In genomic region chr2:184596819-184597411, GRCh38 we compare ENCODE assay signal across 8 cellular contexts. TPM values are rescaled to one million over a fixed set of nuclear protein-coding genes. Genes with fewer than 3 reads are reported as not detected.
A peak's percentile ranks its signal among the peaks of the same experiment; 100 is the strongest.
DNase-seq lines count a peak whose midpoint lies in the region; ATAC-seq, FAIRE-seq and TF ChIP-seq lines count a peak whose summit lies in the region.

No MANE protein-coding gene starts in this region.

- H3K4me1 ChIP-seq in heart right ventricle (peaks cover 0 to 14% (median 8%) of the 10 kb centered on the region in 9 donors), mucosa of rectum (ENCODE audit: control insufficient read depth in 2 of 2, insufficient read depth in 2 of 2, low read length in 2 of 2) (peaks cover 0 to 7% of the 10 kb centered on the region in 2 donors), kidney (ENCODE audit: control insufficient read depth in 1 of 2, insufficient read depth in 1 of 2, low read depth in 1 of 2, low read length in 2 of 2) (peaks cover 0 to 7% of the 10 kb centered on the region in 2 donors)

- DNase-seq in heart right ventricle, result no peak
- DNase-seq in left ventricle myocardium superior, result no peak
- peak; percentile 96 for DNase-seq in MV-4-11 (lab: John Stamatoyannopoulos, UW)
- DNase-seq in cerebellum (ENCODE audit: low spot score), result peak; percentile 11
- no peak for DNase-seq in NK-92 treated with Interleukin-12 subunit alpha and Interleukin-12 subunit beta, amount 100 ng/mL, for 24 hours (lab: John Stamatoyannopoulos, UW)
- no peak for DNase-seq in H7
- no peak for DNase-seq in kidney

- intact Hi-C loops in heart right ventricle (cut with DNase I), result no loop called here
- intact Hi-C loops in left ventricle myocardium superior (cut with micrococcal nuclease), result no loop called here
- intact Hi-C loops in kidney (cut with DNase I), result no loop called here

- peak overlapping the region in 7 of 10 donors; percentile 43 to 65 (median 55) for H3K4me3 ChIP-seq in heart right ventricle
- H3K4me3 ChIP-seq in mucosa of rectum (ENCODE audit: low read length in 2 of 2), result peak overlapping the region; percentile 41 to 68
- no peak overlapping the region for H3K4me3 ChIP-seq in H7 (ENCODE audit: insufficient read depth, low read depth, low read length)
- H3K4me3 ChIP-seq in kidney (ENCODE audit: low read length in 2 of 2), result peak overlapping the region in 1 of 2 donors; percentile 42

- ATAC-seq in heart right ventricle (peak in 3 of 8 donors; percentile 24 to 47 (median 24)), left ventricle myocardium superior (no peak)

- FAIRE-seq in kidney (lab: Jason Lieb, UNC), result no peak

- WGBS in heart right ventricle, 2 donors, result 38 to 45% methylated on average over 5 of the region's 5 CpGs

- H3K36me3 ChIP-seq in heart right ventricle (no peaks in the 10 kb centered on the region), mucosa of rectum (ENCODE audit: control insufficient read depth in 2 of 2, insufficient read depth in 2 of 2, low read length in 2 of 2) (no peaks in the 10 kb centered on the region), H7 (replicated peaks; ENCODE audit: control insufficient read depth, insufficient read depth, low read length) (no peaks in the 10 kb centered on the region), kidney (ENCODE audit: control insufficient read depth in 1 of 2, insufficient read depth in 2 of 2, low read length in 2 of 2) (no peaks in the 10 kb centered on the region)

- H3K27me3 ChIP-seq in heart right ventricle (peaks cover 0 to 46% (median 24%) of the 10 kb centered on the region in 7 donors), mucosa of rectum (ENCODE audit: control insufficient read depth in 2 of 2, insufficient read depth in 2 of 2, low read length in 2 of 2) (peaks cover 9 to 24% of the 10 kb centered on the region in 2 donors), H7 (ENCODE audit: control insufficient read depth, insufficient read depth, low read length) (peaks cover 42% of the 10 kb centered on the region)

- H3K27ac ChIP-seq in heart right ventricle (peak overlapping the region in 1 of 10 donors; percentile 88), mucosa of rectum (ENCODE audit: low read depth in 2 of 2, low read length in 2 of 2) (no peak overlapping the region), kidney (ENCODE audit: low read depth in 2 of 2, low read length in 2 of 2) (peak overlapping the region in 1 of 2 donors; percentile 14)

- no peaks in the 10 kb centered on the region for H3K9me3 ChIP-seq in heart right ventricle
- no peaks in the 10 kb centered on the region for H3K9me3 ChIP-seq in mucosa of rectum (ENCODE audit: control insufficient read depth in 2 of 2, low read length in 2 of 2)
- H3K9me3 ChIP-seq in kidney (ENCODE audit: control insufficient read depth in 1 of 2, low read length in 2 of 2), result no peaks in the 10 kb centered on the region

- TF ChIP-seq CTCF in heart right ventricle (IDR thresholded peaks at IDR 0.05), result no peak
- TF ChIP-seq CTCF in kidney (IDR thresholded peaks at IDR 0.05; ENCODE audit: borderline replicate concordance, extremely low read depth, insufficient read depth), result no peak

- H3K9ac ChIP-seq in mucosa of rectum (ENCODE audit: low read depth in 1 of 2, low read length in 2 of 2) (no peak overlapping the region), kidney (ENCODE audit: low read length in 2 of 2) (no peak overlapping the region)

RNA-seq across cellular contexts. Expression of gene ZNF804A, which starts 1.4 kb away (rescaled TPM):
- under 1 TPM in 2 of 10 donors, not detected in 8; 0.07 to 0.12 TPM for total RNA-seq in heart right ventricle
- under 1 TPM in 1 of 2 donors, not detected in 1; 0.03 TPM for polyA plus RNA-seq in heart right ventricle
- total RNA-seq in left ventricle myocardium superior, result 0.07 TPM
- 14.8 TPM for total RNA-seq in cerebellum
- 0.18 and 0.48 TPM in 2 replicates for total RNA-seq in H7 (2014; rRNA removed; shearing (Covaris generic))
- total RNA-seq in kidney, result 0.19 TPM
- 1.2 TPM for polyA plus RNA-seq in kidney (ENCODE audit: insufficient read depth, low read depth, low replicate concordance)

Comparison
In these comparisons a context has a peak if more than half of its experiments do, and no peak if none do; other contexts are left out.
1. DNase-seq: peak in MV-4-11 (single experiment) and cerebellum (single experiment); none in heart right ventricle (0 of 2), left ventricle myocardium superior (single experiment), NK-92 treated with Interleukin-12 subunit alpha and Interleukin-12 subunit beta, amount 100 ng/mL, for 24 hours (single experiment), H7 (single experiment) and kidney (single experiment).
2. RNA of gene ZNF804A, which starts 1.4 kb away (total RNA-seq): 14.8 TPM in cerebellum (single experiment); 0.18 to 0.48 TPM in H7, 0.19 TPM in kidney (single experiment), 0.07 TPM in left ventricle myocardium superior (single experiment) and 0.07 to 0.12 TPM in heart right ventricle; every median in the first group is over 10 times any median in the second.